9 cellular contexts compared by ENCODE assay signal in genomic region chr11:1564535-1565172, GRCh38. TPM values are rescaled to one million over a fixed set of nuclear protein-coding genes. Genes with fewer than 3 reads are reported as not detected.
A peak's percentile ranks its signal among the peaks of the same experiment; 100 is the strongest.
DNase-seq lines count a peak whose midpoint lies in the region; ATAC-seq and TF ChIP-seq lines count a peak whose summit lies in the region.
"Had no signal": no experiment of that assay in that cellular context is flagged by ENCODE, and none has a peak within 500 bp of the region (broad histone marks: within the 10 kb centered on the region; RNA-seq: fewer than 3 reads in every experiment).

No MANE protein-coding gene starts in this region.

- H3K9ac ChIP-seq in iPS-20b (ENCODE audit: low read depth, low read length) = no peak overlapping the region; the same call in 1 of the 2 replicates

- H3K9me3 Mint-ChIP-seq in MCF 10A (ENCODE audit: unreplicated experiment) = no peaks in the 10 kb centered on the region

- intact Hi-C loops in MCF 10A (cut with micrococcal nuclease) = no loop called here
- intact Hi-C loops in breast epithelium (cut with DNase I; ENCODE audit: low total_unique reads) = no loop called here
- intact Hi-C loops in ascending aorta (cut with DNase I) = loop anchor here (10.0 kb wide), 1 partner anchor 840 kb away; the partner anchor contains the start of gene TSSC4

- H3K27ac Mint-ChIP-seq in MCF 10A (ENCODE audit: low read depth, unreplicated experiment) = no peak overlapping the region

- H3K27me3 ChIP-seq in breast epithelium (no peaks in the 10 kb centered on the region), ascending aorta (no peaks in the 10 kb centered on the region), iPS-20b (ENCODE audit: insufficient read depth, low read length) (peaks cover 25% of the 10 kb centered on the region), thoracic aorta (replicated peaks; ENCODE audit: insufficient read depth) (no peaks in the 10 kb centered on the region)

- no peaks in the 10 kb centered on the region for H3K4me1 ChIP-seq in breast epithelium
- peaks cover 3 to 22% of the 10 kb centered on the region in 2 donors for H3K4me1 ChIP-seq in ascending aorta
- peaks cover 14% of the 10 kb centered on the region for H3K4me1 ChIP-seq in iPS-20b (ENCODE audit: insufficient read depth, low read length)
- peaks cover 11 to 62% of the 10 kb centered on the region in 2 donors for H3K4me1 ChIP-seq in thoracic aorta (ENCODE audit: control insufficient read depth in 1 of 2, low read depth in 2 of 2)

- ATAC-seq in thoracic aorta (ENCODE audit: insufficient number of reproducible peaks, low FRiP score, low read depth) = no peak
- ATAC-seq in GM18858 (IDR thresholded peaks at IDR 0.05; ENCODE audit: unreplicated experiment) = no peak
- no peak for ATAC-seq in HG03521 (IDR thresholded peaks at IDR 0.05; ENCODE audit: unreplicated experiment)
- no peak for ATAC-seq in HG02678 (IDR thresholded peaks at IDR 0.05; ENCODE audit: unreplicated experiment)

- CTCF ChIA-PET in MCF 10A (lab: Yijun Ruan, JAX) = interaction anchor here (0.6 to 5.5 kb wide), 3 partner anchors 10 to 55 kb away, joined by 3 to 26 read pairs (median 7); no protein-coding TSS in a partner anchor

- no peaks in the 10 kb centered on the region for H3K36me3 ChIP-seq in breast epithelium
- peaks cover 27 to 30% of the 10 kb centered on the region in 2 donors for H3K36me3 ChIP-seq in ascending aorta
- H3K36me3 ChIP-seq in iPS-20b (ENCODE audit: insufficient read depth, low read depth, low read length) = no peaks in the 10 kb centered on the region
- peaks cover 23% of the 10 kb centered on the region for H3K36me3 ChIP-seq in thoracic aorta

- DNase-seq in MCF 10A (ENCODE audit: unreplicated experiment) (peak; percentile 24), breast epithelium (ENCODE audit: low spot score in 2 of 2) (no peak), ascending aorta (ENCODE audit: low spot score in 2 of 2) (peak; percentile 66 to 89), thoracic aorta (ENCODE audit: low spot score) (peak; percentile 67)

- H3K4me1 Mint-ChIP-seq in MCF 10A (ENCODE audit: insufficient read depth, unreplicated experiment) = peaks cover 16% of the 10 kb centered on the region

- TF ChIP-seq POLR2A in breast epithelium (IDR thresholded peaks at IDR 0.05) = no peak

- POLR2A ChIA-PET in MCF 10A (lab: Yijun Ruan, JAX) = no interaction called here

- H3K4me3 ChIP-seq in breast epithelium (no peak overlapping the region), ascending aorta (no peak overlapping the region), iPS-20b (ENCODE audit: low read length) (peak overlapping the region; percentile 26; the same call in 1 of the 2 replicates), thoracic aorta (no peak overlapping the region)

- no peaks in the 10 kb centered on the region for H3K9me3 ChIP-seq in breast epithelium
- H3K9me3 ChIP-seq in ascending aorta = no peaks in the 10 kb centered on the region
- H3K9me3 ChIP-seq in iPS-20b (ENCODE audit: insufficient read depth, low read depth, low read length) = no peaks in the 10 kb centered on the region
- H3K9me3 ChIP-seq in thoracic aorta = no peaks in the 10 kb centered on the region

- no peak overlapping the region for H3K4me3 Mint-ChIP-seq in MCF 10A (ENCODE audit: unreplicated experiment)

- BruUV-seq in MCF 10A (replicated peaks; lab: Mats Ljungman, UMichigan) = no TSS peak

- H3K36me3 Mint-ChIP-seq in MCF 10A (ENCODE audit: insufficient read depth, unreplicated experiment) = peaks cover 5% of the 10 kb centered on the region

- H3K27ac ChIP-seq in breast epithelium (no peak overlapping the region), ascending aorta (peak overlapping the region; percentile 12 to 63), iPS-20b (ENCODE audit: low read length) (no peak overlapping the region), thoracic aorta (no peak overlapping the region)

- H3K27me3 Mint-ChIP-seq in MCF 10A (ENCODE audit: insufficient read depth, unreplicated experiment) = no peaks in the 10 kb centered on the region

- no peak for TF ChIP-seq CTCF in MCF 10A (IDR thresholded peaks at IDR 0.05; ENCODE audit: unreplicated experiment)
- TF ChIP-seq CTCF in breast epithelium (IDR thresholded peaks at IDR 0.05) = no peak
- no peak for TF ChIP-seq CTCF in ascending aorta (IDR thresholded peaks at IDR 0.05)
- no peak for TF ChIP-seq CTCF in thoracic aorta (IDR thresholded peaks at IDR 0.05)

RNA-seq across cellular contexts. Expression of gene DUSP8, which starts 7.4 kb away (rescaled TPM):
- total RNA-seq in MCF 10A (2022) = 10.4 and 17.6 TPM in 2 replicates
- total RNA-seq in breast epithelium = 1 to 10 TPM in 2 of 3 donors, under 1 TPM in 1; 0.80 to 2.9 (median 1.6) TPM
- total RNA-seq in ascending aorta = 27.0 TPM
- total RNA-seq in thoracic aorta = 1 to 10 TPM; 3.7 to 7.6 TPM

RNA-seq across cellular contexts. Expression of gene KRTAP5-1, which starts 20.4 kb away (rescaled TPM):
- total RNA-seq in MCF 10A (2022) (not detected in 2 replicates), breast epithelium (not detected), ascending aorta (not detected), thoracic aorta (not detected)
- total RNA-seq: SK-MEL-5 had no signal

RNA-seq across cellular contexts. Expression of gene KRTAP5-2, which starts 33.4 kb away (rescaled TPM):
- total RNA-seq in MCF 10A (2022) (not detected in 2 replicates), breast epithelium (not detected), ascending aorta (not detected), thoracic aorta (not detected)

RNA-seq across cellular contexts. Expression of gene KRTAP5-3, which starts 43.6 kb away (rescaled TPM):
- total RNA-seq in MCF 10A (2022) = not detected in 2 replicates
- total RNA-seq in breast epithelium = not detected
- total RNA-seq in ascending aorta = not detected
- total RNA-seq in thoracic aorta = not detected
- total RNA-seq: SK-MEL-5 had no signal

RNA-seq across cellular contexts. Expression of gene KRTAP5-4, which starts 57.3 kb away (rescaled TPM):
- total RNA-seq in MCF 10A (2022) = not detected in 2 replicates
- not detected for total RNA-seq in breast epithelium
- total RNA-seq in ascending aorta = not detected
- total RNA-seq in thoracic aorta = not detected
- total RNA-seq: SK-MEL-5 had no signal

Comparison
In these comparisons a context has a peak if more than half of its experiments do, and no peak if none do; other contexts are left out.
1. DNase-seq: peak in MCF 10A (single experiment), ascending aorta (2 of 2) and thoracic aorta (single experiment); none in breast epithelium (0 of 2).
2. H3K27ac ChIP-seq: peak in ascending aorta (2 of 2); none in breast epithelium (0 of 2), iPS-20b (single experiment) and thoracic aorta (0 of 2).